ENCODE assay signal across 18 cellular contexts in genomic region chr6:157253017-157253416, GRCh38.
A peak's percentile ranks its signal among the peaks of the same experiment; 100 is the strongest.
DNase-seq lines count a peak whose midpoint lies in the region; ATAC-seq and TF ChIP-seq lines count a peak whose summit lies in the region.
"Had no signal": no experiment of that assay in that cellular context is flagged by ENCODE, and none has a peak within 500 bp of the region (broad histone marks: within the 10 kb centered on the region; RNA-seq: fewer than 3 reads in every experiment).

No MANE protein-coding gene starts in this region.

- no peak overlapping the region for H3K4me3 Mint-ChIP-seq in Calu3 (ENCODE audit: low read depth, unreplicated experiment)
- no peak overlapping the region for H3K4me3 Mint-ChIP-seq in activated CD4-positive, alpha-beta memory T cell treated with anti-CD3 and anti-CD28 coated beads for 36 hours
- H3K4me3 Mint-ChIP-seq in activated CD8-positive, alpha-beta T cell treated with anti-CD3 and anti-CD28 coated beads for 36 hours: no peak overlapping the region
- H3K4me3 Mint-ChIP-seq: CD4-positive, alpha-beta memory T cell; HFFc6 had no signal

- H3K27me3 Mint-ChIP-seq in Calu3 (ENCODE audit: unreplicated experiment): no peaks in the 10 kb centered on the region
- H3K27me3 Mint-ChIP-seq in activated CD4-positive, alpha-beta memory T cell treated with anti-CD3 and anti-CD28 coated beads for 36 hours: no peaks in the 10 kb centered on the region
- H3K27me3 Mint-ChIP-seq in activated CD8-positive, alpha-beta T cell treated with anti-CD3 and anti-CD28 coated beads for 36 hours: peaks cover 12% of the 10 kb centered on the region

- H3K27ac Mint-ChIP-seq in Calu3 (ENCODE audit: unreplicated experiment): no peak overlapping the region
- no peak overlapping the region for H3K27ac Mint-ChIP-seq in activated CD4-positive, alpha-beta memory T cell treated with anti-CD3 and anti-CD28 coated beads for 36 hours
- no peak overlapping the region for H3K27ac Mint-ChIP-seq in activated CD8-positive, alpha-beta T cell treated with anti-CD3 and anti-CD28 coated beads for 36 hours
- H3K27ac Mint-ChIP-seq: CD4-positive, alpha-beta memory T cell; HFFc6 had no signal

- BruUV-seq in Calu3 (replicated peaks; lab: Mats Ljungman, UMichigan): no TSS peak

- intact Hi-C loops in Calu3 (cut with micrococcal nuclease; ENCODE audit: unreplicated experiment): no loop called here
- intact Hi-C loops in activated CD4-positive, alpha-beta memory T cell treated with anti-CD3 and anti-CD28 coated beads for 36 hours (cut with micrococcal nuclease): no loop called here
- intact Hi-C loops in activated CD8-positive, alpha-beta T cell treated with anti-CD3 and anti-CD28 coated beads for 36 hours (cut with micrococcal nuclease): no loop called here

- H3K4me1 Mint-ChIP-seq in Calu3 (ENCODE audit: low read depth, unreplicated experiment): no peaks in the 10 kb centered on the region
- peaks cover 2% of the 10 kb centered on the region for H3K4me1 Mint-ChIP-seq in activated CD4-positive, alpha-beta memory T cell treated with anti-CD3 and anti-CD28 coated beads for 36 hours (ENCODE audit: low read depth)
- no peaks in the 10 kb centered on the region for H3K4me1 Mint-ChIP-seq in activated CD8-positive, alpha-beta T cell treated with anti-CD3 and anti-CD28 coated beads for 36 hours (ENCODE audit: low read depth)

- H3K4me3 ChIP-seq in fibroblast of pulmonary artery (replicated peaks; ENCODE audit: low read depth, low read length): no peak overlapping the region
- H3K4me3 ChIP-seq: BLaER1 had no signal

- no peak for TF ChIP-seq CTCF in Calu3 (IDR thresholded peaks at IDR 0.05; ENCODE audit: unreplicated experiment)
- TF ChIP-seq CTCF in fibroblast of pulmonary artery (IDR thresholded peaks at IDR 0.05; ENCODE audit: low read length, missing control alignments): no peak
- no peak for TF ChIP-seq CTCF in activated CD8-positive, alpha-beta T cell treated with anti-CD3 and anti-CD28 coated beads for 36 hours (IDR thresholded peaks at IDR 0.05)

- POLR2A ChIA-PET in activated CD4-positive, alpha-beta memory T cell treated with anti-CD3 and anti-CD28 coated beads for 36 hours (lab: Charles Lee): no interaction called here
- POLR2A ChIA-PET in activated CD8-positive, alpha-beta T cell treated with anti-CD3 and anti-CD28 coated beads for 36 hours (lab: Charles Lee): no interaction called here

- H3K9me3 Mint-ChIP-seq in Calu3 (ENCODE audit: low read depth, unreplicated experiment): no peaks in the 10 kb centered on the region
- peaks cover 8% of the 10 kb centered on the region for H3K9me3 Mint-ChIP-seq in activated CD4-positive, alpha-beta memory T cell treated with anti-CD3 and anti-CD28 coated beads for 36 hours
- H3K9me3 Mint-ChIP-seq in activated CD8-positive, alpha-beta T cell treated with anti-CD3 and anti-CD28 coated beads for 36 hours: peaks cover 6% of the 10 kb centered on the region

- ATAC-seq in activated CD8-positive, alpha-beta T cell treated with anti-CD3 and anti-CD28 coated beads for 36 hours: no peak

- H3K36me3 Mint-ChIP-seq in Calu3 (ENCODE audit: insufficient read depth, unreplicated experiment): peaks cover 2% of the 10 kb centered on the region
- no peaks in the 10 kb centered on the region for H3K36me3 Mint-ChIP-seq in activated CD4-positive, alpha-beta memory T cell treated with anti-CD3 and anti-CD28 coated beads for 36 hours
- no peaks in the 10 kb centered on the region for H3K36me3 Mint-ChIP-seq in activated CD8-positive, alpha-beta T cell treated with anti-CD3 and anti-CD28 coated beads for 36 hours (ENCODE audit: low read depth)
- H3K36me3 Mint-ChIP-seq: CD4-positive, alpha-beta memory T cell had no signal

- DNase-seq in Calu3 (peak; percentile 31), NCI-H2029 treated with DMSO at 0.1 percent for 48 hours (lab: John Stamatoyannopoulos, UW) (peak; percentile 56), fibroblast of pulmonary artery (ENCODE audit: low read depth) (peak; percentile 15), mucosa of gallbladder (ENCODE audit: low spot score) (peak; percentile 87), GF-D8 (lab: John Stamatoyannopoulos, UW) (no peak)
- no peak for DNase-seq in activated CD4-positive, alpha-beta memory T cell treated with anti-CD3 and anti-CD28 coated beads for 36 hours
- DNase-seq in activated CD8-positive, alpha-beta T cell treated with anti-CD3 and anti-CD28 coated beads for 36 hours: no peak
- DNase-seq: CD4-positive, alpha-beta memory T cell; H7; HFFc6; KBM-7; NCI-H1105 treated with DMSO at 0.1 percent for 48 hours; NCI-H1694; NCI-H510A treated with DMSO at 0.1 percent for 48 hours; NCI-H774; OCI-M1; SHP77 treated with DMSO at 0.1 percent for 48 hours had no signal

- CTCF ChIA-PET in Calu3 (lab: Charles Lee): no interaction called here
- CTCF ChIA-PET in activated CD4-positive, alpha-beta memory T cell treated with anti-CD3 and anti-CD28 coated beads for 36 hours (lab: Charles Lee): interaction anchor here (2.5 kb wide), 1 partner anchor 17 kb away, joined by 12 read pairs; no protein-coding TSS in a partner anchor
- CTCF ChIA-PET in activated CD8-positive, alpha-beta T cell treated with anti-CD3 and anti-CD28 coated beads for 36 hours (lab: Charles Lee): interaction anchor here (2.1 kb wide), 1 partner anchor 17 kb away, joined by 8 read pairs; no protein-coding TSS in a partner anchor

Comparison
In these comparisons a context has a peak if more than half of its experiments do, and no peak if none do; other contexts are left out.
1. DNase-seq: peak in Calu3 (single experiment), NCI-H2029 treated with DMSO at 0.1 percent for 48 hours (single experiment), fibroblast of pulmonary artery (single experiment) and mucosa of gallbladder (single experiment); none in activated CD4-positive, alpha-beta memory T cell treated with anti-CD3 and anti-CD28 coated beads for 36 hours (single experiment), activated CD8-positive, alpha-beta T cell treated with anti-CD3 and anti-CD28 coated beads for 36 hours (single experiment) and GF-D8 (single experiment).